ENCODE assay signal across 11 cellular contexts in the genomic region with DNA sequence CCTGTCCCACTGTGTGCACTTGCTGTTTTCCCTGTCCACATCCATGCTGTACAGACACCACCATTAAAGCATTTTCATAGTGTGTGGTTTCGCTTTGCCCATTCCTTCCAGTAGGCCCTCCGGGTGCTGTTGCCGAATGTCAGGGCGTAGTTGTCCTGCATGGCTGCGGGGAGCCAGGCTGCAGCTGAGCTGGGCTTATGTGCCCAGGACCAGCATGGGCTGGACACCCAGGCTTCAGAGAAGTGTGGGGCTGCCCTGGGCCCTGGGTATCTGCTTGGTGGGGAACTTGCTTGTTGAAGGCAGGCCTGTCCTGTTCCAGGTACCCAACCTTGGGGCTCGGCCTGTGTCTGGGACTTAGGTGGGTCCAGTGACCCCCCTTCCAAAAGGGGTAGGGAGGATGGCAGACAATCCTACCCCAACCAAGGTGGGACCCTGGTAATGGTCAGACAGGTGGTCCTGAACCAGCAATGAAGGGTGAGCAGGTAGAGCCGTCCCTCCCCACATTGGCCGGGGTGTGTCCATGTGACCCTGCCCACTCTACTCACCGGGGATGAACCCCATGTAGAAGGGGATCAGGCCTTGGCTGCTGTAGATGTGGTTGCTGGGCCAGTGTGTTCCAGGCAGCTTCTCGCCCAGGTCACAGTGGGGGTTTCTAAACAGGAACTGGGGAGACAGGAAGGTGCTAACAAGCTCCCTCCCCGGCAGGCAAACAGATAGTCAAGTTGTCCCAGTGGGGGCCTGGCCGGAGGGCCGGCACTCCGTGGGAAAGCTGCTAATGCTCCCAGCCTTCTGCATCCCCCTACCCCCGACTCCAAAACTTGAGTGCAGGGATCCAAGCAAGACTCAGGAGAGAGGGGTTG. TPM values are rescaled to one million over a fixed set of nuclear protein-coding genes. Genes with fewer than 3 reads are reported as not detected.
DNase-seq lines count a peak whose midpoint lies in the region; ATAC-seq and TF ChIP-seq lines count a peak whose summit lies in the region.
"Had no signal": no experiment of that assay in that cellular context is flagged by ENCODE, and none has a peak within 500 bp of the region (broad histone marks: within the 10 kb centered on the region; RNA-seq: fewer than 3 reads in every experiment).

No MANE protein-coding gene starts in this region.

- intact Hi-C loops in left ventricle myocardium inferior (cut with micrococcal nuclease): no loop called here
- intact Hi-C loops in left cardiac atrium (cut with DNase I): no loop called here
- intact Hi-C loops in OCI-LY7 (cut with micrococcal nuclease; ENCODE audit: unreplicated experiment): no loop called here

- H3K36me3 ChIP-seq in left ventricle myocardium inferior (peaks cover 22% of the 10 kb centered on the region), OCI-LY7 (ENCODE audit: insufficient read depth, low read length) (peaks cover 28% of the 10 kb centered on the region)

- no peak for TF ChIP-seq CTCF in left ventricle myocardium inferior (IDR thresholded peaks at IDR 0.05; ENCODE audit: borderline replicate concordance)
- TF ChIP-seq CTCF in OCI-LY7 (conservative IDR thresholded peaks at IDR 0.05; ENCODE audit: low read length): no peak
- no peak for TF ChIP-seq CTCF in type B pancreatic cell (conservative IDR thresholded peaks at IDR 0.05)

- H4K20me1 ChIP-seq in OCI-LY7 (ENCODE audit: insufficient read depth, low read length): peaks cover 14% of the 10 kb centered on the region

- H3K9me3 Mint-ChIP-seq in central memory CD8-positive, alpha-beta T cell: no peaks in the 10 kb centered on the region
- no peaks in the 10 kb centered on the region for H3K9me3 Mint-ChIP-seq in type B pancreatic cell
- H3K9me3 Mint-ChIP-seq: IgD-negative memory B cell had no signal

- peaks cover 24% of the 10 kb centered on the region for H3K4me1 Mint-ChIP-seq in central memory CD8-positive, alpha-beta T cell
- peaks cover 30% of the 10 kb centered on the region for H3K4me1 Mint-ChIP-seq in type B pancreatic cell (ENCODE audit: unreplicated experiment)

- no peak overlapping the region for H2AFZ ChIP-seq in OCI-LY7 (ENCODE audit: low read length)

- H3K4me3 ChIP-seq in left ventricle myocardium inferior (peak overlapping the region; percentile 96), OCI-LY7 (ENCODE audit: low read depth, low read length, poor library complexity, severe bottlenecking) (no peak overlapping the region)

- no peak overlapping the region for H3K27ac Mint-ChIP-seq in central memory CD8-positive, alpha-beta T cell (ENCODE audit: low read depth)
- peak overlapping the region; percentile 51 for H3K27ac Mint-ChIP-seq in type B pancreatic cell

- H3K9me3 ChIP-seq in left ventricle myocardium inferior (replicated peaks) (no peaks in the 10 kb centered on the region), OCI-LY7 (ENCODE audit: low read length) (no peaks in the 10 kb centered on the region)

- POLR2A ChIA-PET in OCI-LY7 (lab: Charles Lee): interaction anchor here (0.6 kb wide), 1 partner anchor 174 kb away, joined by 3 read pairs; a partner anchor contains a TSS

- H3K27me3 Mint-ChIP-seq in central memory CD8-positive, alpha-beta T cell: no peaks in the 10 kb centered on the region
- H3K27me3 Mint-ChIP-seq in type B pancreatic cell: peaks cover 4% of the 10 kb centered on the region
- H3K27me3 Mint-ChIP-seq: IgD-negative memory B cell had no signal

- CTCF ChIA-PET in OCI-LY7 (lab: Charles Lee; ENCODE audit: unreplicated experiment): no interaction called here

- DNase-seq in left ventricle myocardium inferior (no peak), left cardiac atrium (no peak), OCI-LY7 (ENCODE audit: low spot score) (no peak), type B pancreatic cell (ENCODE audit: extremely low spot score, unreplicated experiment) (no peak), NOMO-1 treated with dmso at 0.1 percent for 144 hours (lab: John Stamatoyannopoulos, UW; ENCODE audit: unreplicated experiment) (no peak), anterior cingulate cortex (lab: John Stamatoyannopoulos, UW) (no peak)
- no peak for DNase-seq in central memory CD8-positive, alpha-beta T cell (ENCODE audit: low spot score in 2 of 2)

- H3K9me2 ChIP-seq in OCI-LY7 (ENCODE audit: insufficient read depth, low read length): no peaks in the 10 kb centered on the region

- H3K27me3 ChIP-seq in left ventricle myocardium inferior (ENCODE audit: low read depth): no peaks in the 10 kb centered on the region

- H3K27ac ChIP-seq in left ventricle myocardium inferior (replicated peaks) (peak overlapping the region; percentile 27), OCI-LY7 (ENCODE audit: low read depth, low read length, poor library complexity, severe bottlenecking) (no peak overlapping the region)

- no TSS peak for BruUV-seq in OCI-LY7 (replicated peaks; lab: Mats Ljungman, UMichigan)

- ATAC-seq in left cardiac atrium: no peak
- no peak for ATAC-seq in central memory CD8-positive, alpha-beta T cell (replicated peaks; ENCODE audit: extremely low read depth, poor library complexity, severe bottlenecking)
- ATAC-seq in HG03139 (IDR thresholded peaks at IDR 0.05; ENCODE audit: unreplicated experiment): no peak

- peaks cover 27% of the 10 kb centered on the region for H3K79me2 ChIP-seq in OCI-LY7 (ENCODE audit: insufficient read depth, low read depth, low read length)

- peak overlapping the region; percentile 92 for H3K4me3 Mint-ChIP-seq in central memory CD8-positive, alpha-beta T cell
- peak overlapping the region; percentile 89 for H3K4me3 Mint-ChIP-seq in type B pancreatic cell

- peaks cover 25% of the 10 kb centered on the region for H3K36me3 Mint-ChIP-seq in central memory CD8-positive, alpha-beta T cell (ENCODE audit: insufficient read depth)
- H3K36me3 Mint-ChIP-seq in type B pancreatic cell: peaks cover 17% of the 10 kb centered on the region
- H3K36me3 Mint-ChIP-seq: IgD-negative memory B cell had no signal

- H3K4me2 ChIP-seq in OCI-LY7 (ENCODE audit: low read length): peak overlapping the region; percentile 43

- H3K4me1 ChIP-seq in left ventricle myocardium inferior (peaks cover 58% of the 10 kb centered on the region), OCI-LY7 (ENCODE audit: insufficient read depth, low read length, poor library complexity, severe bottlenecking) (peaks cover 39% of the 10 kb centered on the region)

RNA-seq across cellular contexts. Expression of a gene that starts 2.8 kb away (rescaled TPM):
- total RNA-seq in left ventricle myocardium inferior: 463 TPM
- total RNA-seq in left cardiac atrium: 100 to 1,000 TPM; 324 to 437 TPM
- total RNA-seq in OCI-LY7 (2014; rRNA removed; shearing (Covaris generic)): 376 and 417 TPM in 2 replicates
- total RNA-seq in OCI-LY7 (2022): 402 and 443 TPM in 2 replicates
- total RNA-seq in type B pancreatic cell (ENCODE audit: low replicate concordance): 326 and 349 TPM in 2 replicates

RNA-seq across cellular contexts. Expression of a gene that starts 7.2 kb away (rescaled TPM):
- total RNA-seq in left ventricle myocardium inferior: 0.58 TPM
- total RNA-seq in left cardiac atrium: under 1 TPM in 1 of 2 donors, not detected in 1; 0.59 TPM
- total RNA-seq in OCI-LY7 (2014; rRNA removed; shearing (Covaris generic)): 0.73 TPM in 1 of 2 replicates, not detected in the other
- 1.7 and 2.7 TPM in 2 replicates for total RNA-seq in OCI-LY7 (2022)
- total RNA-seq in type B pancreatic cell (ENCODE audit: low replicate concordance): 0.31 TPM in 1 of 2 replicates, not detected in the other
- total RNA-seq: Daoy, ureter had no signal

RNA-seq across cellular contexts. Expression of a gene that starts 11.3 kb away (rescaled TPM):
- total RNA-seq in left ventricle myocardium inferior (35.2 TPM), left cardiac atrium (10 to 100 TPM; 35.1 to 38.1 TPM), OCI-LY7 (2022) (74.8 and 76.1 TPM in 2 replicates), type B pancreatic cell (ENCODE audit: low replicate concordance) (52.4 and 61.9 TPM in 2 replicates)
- total RNA-seq in OCI-LY7 (2014; rRNA removed; shearing (Covaris generic)): 59.5 and 62.6 TPM in 2 replicates

RNA-seq across cellular contexts. Expression of a gene that starts 13.2 kb away (rescaled TPM):
- total RNA-seq in left ventricle myocardium inferior (not detected), left cardiac atrium (not detected), OCI-LY7 (2022) (not detected in 2 replicates), type B pancreatic cell (ENCODE audit: low replicate concordance) (0.41 and 0.81 TPM in 2 replicates)
- total RNA-seq in OCI-LY7 (2014; rRNA removed; shearing (Covaris generic)): 0.15 TPM in 1 of 2 replicates, not detected in the other
- total RNA-seq: Daoy, ureter had no signal

RNA-seq across cellular contexts. Expression of a gene that starts 16.6 kb away (rescaled TPM):
- total RNA-seq in left ventricle myocardium inferior (not detected), left cardiac atrium (not detected), OCI-LY7 (2022) (0.30 TPM in 1 of 2 replicates, not detected in the other), type B pancreatic cell (ENCODE audit: low replicate concordance) (0.36 and 0.48 TPM in 2 replicates)
- total RNA-seq in OCI-LY7 (2014; rRNA removed; shearing (Covaris generic)): 0.13 TPM in 1 of 2 replicates, not detected in the other
- total RNA-seq: Daoy had no signal
